ENCODE assay signal across 16 cellular contexts in genomic region chr19:7795555-7796161, GRCh38. TPM values are rescaled to one million over a fixed set of nuclear protein-coding genes. Genes with fewer than 3 reads are reported as not detected.
DNase-seq lines count a peak whose midpoint lies in the region; ATAC-seq and TF ChIP-seq lines count a peak whose summit lies in the region.
"Had no signal": no experiment of that assay in that cellular context is flagged by ENCODE, and none has a peak within 500 bp of the region (broad histone marks: within the 10 kb centered on the region; RNA-seq: fewer than 3 reads in every experiment).

No MANE protein-coding gene starts in this region.

- no peak for TF ChIP-seq POLR2A in ovary (IDR thresholded peaks at IDR 0.05)

- H3K4me3 ChIP-seq in fibroblast of the aortic adventitia (ENCODE audit: low read depth, low read length) (no peak overlapping the region), ovary (no peak overlapping the region), left lung (no peak overlapping the region)
- H3K4me3 ChIP-seq: GM23248, SK-N-MC had no signal

- H3K9me3 ChIP-seq in ovary (no peaks in the 10 kb centered on the region), left lung (no peaks in the 10 kb centered on the region)

- TF ChIP-seq CTCF in fibroblast of the aortic adventitia (IDR thresholded peaks at IDR 0.05; ENCODE audit: insufficient read depth, low read length) (no peak), ovary (IDR thresholded peaks at IDR 0.05) (no peak), left lung (IDR thresholded peaks at IDR 0.05) (no peak)

- peaks cover 1% of the 10 kb centered on the region for H3K4me1 ChIP-seq in ovary (ENCODE audit: insufficient read depth)
- peaks cover 0 to 11% of the 10 kb centered on the region in 2 donors for H3K4me1 ChIP-seq in left lung

- no peak for TF ChIP-seq EP300 in ovary (IDR thresholded peaks at IDR 0.05)

- H3K36me3 ChIP-seq in ovary (no peaks in the 10 kb centered on the region), left lung (no peaks in the 10 kb centered on the region)

- no peak for ATAC-seq in HG02852 (IDR thresholded peaks at IDR 0.05; ENCODE audit: unreplicated experiment)
- ATAC-seq in left lung: no peak
- ATAC-seq: HepG2 had no signal

- H3K27ac ChIP-seq in ovary (no peak overlapping the region), left lung (peak overlapping the region in 1 of 2 donors; percentile 18)
- H3K27ac ChIP-seq: GM23248, SK-N-MC had no signal

- WGBS in ovary, 3 donors: 58 to 62% (median 61%) methylated on average over 8 of the region's 8 CpGs

- intact Hi-C loops in ovary (cut with DNase I): loop anchor here in 2 of 4 donors (5.0 to 10.0 kb wide), 2 partner anchors 221 to 228 kb away; no protein-coding TSS in a partner anchor
- intact Hi-C loops in left lung (cut with DNase I): loop anchor here in 1 of 2 donors (10.0 kb wide), 1 partner anchor 111 kb away; the partner anchor contains the start of gene TRAPPC5

- DNase-seq in COR-L47 (lab: John Stamatoyannopoulos, UW) (peak; percentile 88), NCI-H1417 (lab: John Stamatoyannopoulos, UW) (peak in 2 of 3 experiments; percentile 49 to 92), NCI-H748 (lab: John Stamatoyannopoulos, UW; ENCODE audit: unreplicated experiment) (peak; percentile 92), fibroblast of the aortic adventitia (ENCODE audit: low read depth) (peak; percentile 16), ovary (no peak), left lung (no peak)
- DNase-seq in activated CD4-positive, CD25-positive, alpha-beta regulatory T cell treated with anti-CD3 and anti-CD28 coated beads, Interleukin-2, amount 50 U/mL, for 72 hours: no peak
- DNase-seq: DMS79 treated with DMSO at 0.1 percent for 48 hours, GDM1, GM23248, NCI-H187, NCI-H524 treated with DMSO at 0.1 percent for 48 hours had no signal

- H3K27me3 ChIP-seq in ovary (no peaks in the 10 kb centered on the region), left lung (peaks cover 0 to 18% of the 10 kb centered on the region in 2 donors)

RNA-seq across cellular contexts. Expression of gene CLEC4M, which starts 32.6 kb away (rescaled TPM):
- total RNA-seq in fibroblast of the aortic adventitia (ENCODE audit: low replicate concordance): not detected in 2 replicates
- 10 to 100 TPM in 1 of 7 donors, 1 to 10 TPM in 5, under 1 TPM in 1; 0.65 to 19.8 (median 2.9) TPM for total RNA-seq in ovary
- 1 to 10 TPM; 3.6 to 7.2 TPM for polyA plus RNA-seq in ovary
- 1 to 10 TPM in 1 of 2 donors, not detected in 1; 2.7 TPM for total RNA-seq in left lung
- total RNA-seq: GM23248; HepG2; T-helper 1 cell treated with Interleukin-12 subunit alpha and Interleukin-12 subunit beta and Interleukin-4 antibody, amounts not matched to agents 30 ng/mL and 1 ng/mL, for 36 hours had no signal
- polyA plus RNA-seq: GM23248, HepG2 had no signal

RNA-seq across cellular contexts. Expression of gene EVI5L, which starts 34.4 kb away (rescaled TPM):
- total RNA-seq in fibroblast of the aortic adventitia (ENCODE audit: low replicate concordance): 16.6 and 22.3 TPM in 2 replicates
- 10 to 100 TPM in 5 of 7 donors, 1 to 10 TPM in 2; 5.1 to 15.9 (median 13.1) TPM for total RNA-seq in ovary
- polyA plus RNA-seq in ovary: 10 to 100 TPM in 1 of 2 donors, 1 to 10 TPM in 1; 7.2 to 10.9 TPM
- total RNA-seq in left lung: 10 to 100 TPM; 14.2 to 16.9 TPM

RNA-seq across cellular contexts. Expression of gene CD209, which starts 48.3 kb away (rescaled TPM):
- not detected in 2 replicates for total RNA-seq in fibroblast of the aortic adventitia (ENCODE audit: low replicate concordance)
- 1 to 10 TPM in 6 of 7 donors, under 1 TPM in 1; 0.48 to 3.9 (median 1.7) TPM for total RNA-seq in ovary
- polyA plus RNA-seq in ovary: 10 to 100 TPM in 1 of 2 donors, under 1 TPM in 1; 0.85 to 26.1 TPM
- 10 to 100 TPM in 1 of 2 donors, 1 to 10 TPM in 1; 9.2 to 10.6 TPM for total RNA-seq in left lung
- total RNA-seq: GM23248; HepG2; T-helper 1 cell treated with Interleukin-12 subunit alpha and Interleukin-12 subunit beta and Interleukin-4 antibody, amounts not matched to agents 30 ng/mL and 1 ng/mL, for 36 hours had no signal
- polyA plus RNA-seq: GM23248, HepG2 had no signal

Comparison
In these comparisons a context has a peak if more than half of its experiments do, and no peak if none do; other contexts are left out.
1. DNase-seq: peak in COR-L47 (single experiment), NCI-H1417 (2 of 3), NCI-H748 (single experiment) and fibroblast of the aortic adventitia (single experiment); none in ovary (0 of 5), activated CD4-positive, CD25-positive, alpha-beta regulatory T cell treated with anti-CD3 and anti-CD28 coated beads, Interleukin-2, amount 50 U/mL, for 72 hours (single experiment) and left lung (0 of 2).